20 cellular contexts compared by ENCODE assay signal in the genomic region with DNA sequence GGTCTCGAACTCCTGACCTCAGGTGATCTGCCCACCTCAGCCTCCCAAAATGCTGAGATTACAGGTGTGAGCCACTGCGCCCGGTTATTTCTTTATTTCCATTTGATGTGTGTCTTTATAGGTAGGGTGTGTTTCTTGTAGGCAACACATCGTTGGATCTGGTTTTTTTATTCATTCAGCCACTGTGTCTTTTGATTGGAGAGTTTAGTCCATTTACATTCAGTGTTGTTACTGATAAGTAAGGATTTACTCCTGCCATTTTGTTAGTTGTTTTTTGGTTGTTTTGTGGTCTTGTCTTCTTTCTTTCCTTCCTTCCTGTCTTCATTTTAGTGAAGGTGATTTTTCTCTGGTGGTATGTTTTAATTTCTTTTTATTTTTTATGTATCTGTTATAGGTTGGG.
"Had no signal": no experiment of that assay in that cellular context is flagged by ENCODE, and none has a peak within 500 bp of the region (broad histone marks: within the 10 kb centered on the region; RNA-seq: fewer than 3 reads in every experiment).

No MANE protein-coding gene starts in this region.

- H3K4me1 Mint-ChIP-seq: neural progenitor cell had no signal

- H3K4me3 Mint-ChIP-seq: neural progenitor cell, type B pancreatic cell had no signal

- DNase-seq: activated CD4-positive, alpha-beta T cell treated with anti-CD3 and anti-CD28 coated beads for 1 hour; activated T-cell treated with anti-CD3 and anti-CD28 coated beads for 4 hours; aorta; brain microvascular endothelial cell; caudate nucleus; dermis blood vessel endothelial cell; effector memory CD4-positive, alpha-beta T cell; foreskin melanocyte; hippocampal formation; kidney glomerular epithelial cell; left lung; naive B cell; posterior cingulate gyrus; right lobe of liver; stimulated activated CD4-positive, alpha-beta T cell treated with anti-CD3 and anti-CD28 coated beads, Interleukin-1b, Interleukin-23, amount 100 ng/mL, for 48 hours; T-helper 9 cell had no signal

- H3K27me3 Mint-ChIP-seq: naive B cell, type B pancreatic cell had no signal

- H3K27ac Mint-ChIP-seq: neural progenitor cell, type B pancreatic cell had no signal

- ATAC-seq: esophagus mucosa, left lung, right lobe of liver, SK-N-SH treated with all-trans-retinoic acid at 6 μM for 48 hours had no signal
